Comparison of ENCODE assay signal across 8 cellular contexts in the genomic region with DNA sequence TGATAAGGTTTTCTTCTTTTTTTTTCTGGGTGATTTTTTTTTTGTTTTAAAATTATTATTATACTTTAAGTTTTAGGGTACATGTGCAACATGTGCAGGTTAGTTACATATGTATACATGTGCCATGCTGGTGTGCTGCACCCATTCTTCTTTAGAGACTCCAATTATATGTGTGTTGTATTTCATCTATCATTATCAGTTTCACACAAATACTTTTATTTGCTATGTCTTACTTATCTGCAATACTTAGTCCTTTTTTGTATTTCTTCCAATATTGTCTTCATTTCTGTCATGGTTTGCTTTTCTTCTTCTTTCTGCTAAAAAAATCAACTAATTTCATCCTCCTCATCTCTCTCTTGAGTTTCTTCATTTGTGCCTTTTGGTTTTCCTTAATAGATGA.
"Had no signal": no experiment of that assay in that cellular context is flagged by ENCODE, and none has a peak within 500 bp of the region (broad histone marks: within the 10 kb centered on the region; RNA-seq: fewer than 3 reads in every experiment).

No MANE protein-coding gene starts in this region.

- ATAC-seq: HCT116, K562 had no signal

- H3K4me3 ChIP-seq: GM23248, HAP-1, K562 had no signal

- DNase-seq: GM23248, GOT3, H7, IMR-90, KG1 had no signal

- H3K36me3 ChIP-seq: HAP-1 had no signal

- H3K9me3 ChIP-seq: HAP-1 had no signal

- H3K27ac ChIP-seq: GM23248 had no signal

- H3K4me1 ChIP-seq: HAP-1 had no signal
